In genomic region chr7:87784424-87784823, GRCh38 we compare ENCODE assay signal across 16 cellular contexts.
DNase-seq lines count a peak whose midpoint lies in the region; ATAC-seq and TF ChIP-seq lines count a peak whose summit lies in the region.
"Had no signal": no experiment of that assay in that cellular context is flagged by ENCODE, and none has a peak within 500 bp of the region (broad histone marks: within the 10 kb centered on the region; RNA-seq: fewer than 3 reads in every experiment).

No MANE protein-coding gene starts in this region.

- no peaks in the 10 kb centered on the region for H3K9me1 ChIP-seq in IMR-90 (ENCODE audit: insufficient read depth, low read length)

- H3K79me1 ChIP-seq in IMR-90 (ENCODE audit: low read depth in 1 of 2, low read length in 2 of 2): no peaks in the 10 kb centered on the region

- no peaks in the 10 kb centered on the region for H3F3A ChIP-seq in PC-9 (ENCODE audit: insufficient read depth, low read depth)

- BruUV-seq in IMR-90 (replicated peaks; lab: Mats Ljungman, UMichigan) (no TSS peak), PC-9 (replicated peaks; lab: Mats Ljungman, UMichigan) (no TSS peak)

- TF ChIP-seq CTCF in IMR-90 (conservative IDR thresholded peaks at IDR 0.05; ENCODE audit: low read depth, low read length) (peak; percentile 21; the same call in 1 of the 2 replicates), epithelial cell of esophagus (IDR thresholded peaks at IDR 0.05; ENCODE audit: insufficient read depth, low read depth, low read length, missing control alignments) (no peak), PC-9 (conservative IDR thresholded peaks at IDR 0.05) (no peak; the same call in 1 of the 2 replicates)

- no peak overlapping the region for H3K18ac ChIP-seq in IMR-90 (ENCODE audit: low read depth, low read length)

- CTCF ChIA-PET in IMR-90 (lab: Yijun Ruan, JAX): no interaction called here
- CTCF ChIA-PET in PC-9 (lab: Charles Lee): no interaction called here

- H3K4me1 ChIP-seq in IMR-90 (ENCODE audit: control insufficient read depth, insufficient read depth, low read length): no peaks in the 10 kb centered on the region
- H3K4me1 ChIP-seq in PC-9 (replicated peaks; ENCODE audit: insufficient read depth): no peaks in the 10 kb centered on the region
- H3K4me1 ChIP-seq: pancreas had no signal

- H3K27ac ChIP-seq in IMR-90 (ENCODE audit: insufficient read depth, low read length) (no peak overlapping the region), PC-9 (no peak overlapping the region)
- H3K27ac ChIP-seq: pancreas had no signal

- H4K91ac ChIP-seq in IMR-90 (ENCODE audit: insufficient read depth, low read depth, low read length): no peak overlapping the region

- no peak overlapping the region for H3K4me3 ChIP-seq in IMR-90 (ENCODE audit: insufficient read depth, low read depth, low read length)
- H3K4me3 ChIP-seq in epithelial cell of esophagus (ENCODE audit: low read length): no peak overlapping the region
- no peak overlapping the region for H3K4me3 ChIP-seq in PC-9
- H3K4me3 ChIP-seq: pancreas had no signal

- no peak overlapping the region for H2AK5ac ChIP-seq in IMR-90 (ENCODE audit: low read depth, low read length)

- H3K36me3 ChIP-seq in IMR-90 (ENCODE audit: control insufficient read depth, insufficient read depth, low read length) (no peaks in the 10 kb centered on the region), PC-9 (ENCODE audit: low read depth) (no peaks in the 10 kb centered on the region)
- H3K36me3 ChIP-seq: pancreas had no signal

- H3K56ac ChIP-seq in IMR-90 (ENCODE audit: extremely low read depth, insufficient read depth, low read length): no peak overlapping the region

- no peak for TF ChIP-seq RAD21 in IMR-90 (IDR thresholded peaks at IDR 0.05; ENCODE audit: low read length)

- no peak overlapping the region for H2BK120ac ChIP-seq in IMR-90 (ENCODE audit: low read depth, low read length)

- no peaks in the 10 kb centered on the region for H3K9me2 ChIP-seq in PC-9 (ENCODE audit: insufficient read depth)

- dilution Hi-C loops in IMR-90 (cut with HindIII; ENCODE audit: low sequenced_read_pairs, unreplicated experiment): no loop called here

- H2AFZ ChIP-seq in IMR-90 (replicated peaks; ENCODE audit: low read length, poor library complexity): no peak overlapping the region
- H2AFZ ChIP-seq in PC-9: no peak overlapping the region

- H3K79me2 ChIP-seq in PC-9 (ENCODE audit: low read depth): no peaks in the 10 kb centered on the region

- no peaks in the 10 kb centered on the region for H4K20me1 ChIP-seq in IMR-90 (ENCODE audit: insufficient read depth, low read length)
- no peaks in the 10 kb centered on the region for H4K20me1 ChIP-seq in PC-9 (ENCODE audit: insufficient read depth)

- no peak overlapping the region for H3K4ac ChIP-seq in IMR-90 (ENCODE audit: low read depth, low read length)

- H3K4me2 ChIP-seq in IMR-90 (ENCODE audit: low read depth, low read length) (no peak overlapping the region), PC-9 (no peak overlapping the region)

- no peak overlapping the region for H3K23ac ChIP-seq in IMR-90 (ENCODE audit: low read depth, low read length)

- in situ Hi-C loops in ACHN (cut with HindIII; ENCODE audit: low pct_ligation_motif_present, low pct_unique_long_range_greater_than_20kb, low sequenced_read_pairs) (no loop called here), IMR-90 (cut with MboI; ENCODE audit: low sequenced_read_pairs) (loop anchor here (25.0 kb wide), 1 partner anchor 328 kb away; no protein-coding TSS in a partner anchor)

- ATAC-seq in IMR-90 (ENCODE audit: low read depth) (0 out of 2 replicates have a peak, but pooled peaks have one; percentile 37), HG02970 (IDR thresholded peaks at IDR 0.05; ENCODE audit: low FRiP score, unreplicated experiment) (no peak), HG02759 (IDR thresholded peaks at IDR 0.05; ENCODE audit: unreplicated experiment) (no peak)
- ATAC-seq: activated CD8-positive, alpha-beta memory T cell treated with anti-CD3 and anti-CD28 coated beads, Interleukin-2, amount 10 ng/mL, durations not matched to agents 7 days and 5 days; pancreas had no signal

- intact Hi-C loops in IMR-90 (cut with micrococcal nuclease): no loop called here
- intact Hi-C loops in PC-9 (cut with micrococcal nuclease; ENCODE audit: unreplicated experiment): loop anchor here (5.0 kb wide), 1 partner anchor 42 kb away; no protein-coding TSS in a partner anchor

- H3K14ac ChIP-seq in IMR-90 (replicated peaks; ENCODE audit: low read depth, low read length): no peak overlapping the region

- no peaks in the 10 kb centered on the region for H3K9me3 ChIP-seq in IMR-90 (ENCODE audit: control insufficient read depth, insufficient read depth, low read length)
- no peaks in the 10 kb centered on the region for H3K9me3 ChIP-seq in PC-9 (ENCODE audit: insufficient read depth, low read depth)
- H3K9me3 ChIP-seq: pancreas had no signal

- DNase-seq in ACHN (peak; percentile 16), IMR-90 (peak; percentile 4), RKO (ENCODE audit: low spot score) (peak; percentile 49), epithelial cell of esophagus (ENCODE audit: low read depth) (peak; percentile 15), PC-9 (no peak)
- no peak for DNase-seq in effector CD8-positive, alpha-beta T cell (lab: John Stamatoyannopoulos, UW)
- DNase-seq: activated B cell treated with CpG ODN at 0.5 μM for 24 hours; activated CD8-positive, alpha-beta memory T cell treated with anti-CD3 and anti-CD28 coated beads, Interleukin-2, amount 10 ng/mL, durations not matched to agents 7 days and 5 days; head of caudate nucleus; kidney glomerular epithelial cell; NCI-H1048; NCI-H2171 treated with DMSO at 0.1 percent for 48 hours; pancreas; SW 1271 had no signal

- POLR2A ChIA-PET in IMR-90 (lab: Charles Lee; ENCODE audit: unreplicated experiment) (no interaction called here), PC-9 (lab: Charles Lee; ENCODE audit: unreplicated experiment) (no interaction called here)

- no peak overlapping the region for H4K5ac ChIP-seq in IMR-90 (ENCODE audit: low read depth, low read length)

- H3K9ac ChIP-seq in IMR-90 (ENCODE audit: low read depth, low read length): no peak overlapping the region

- TF ChIP-seq POLR2A in IMR-90 (IDR thresholded peaks at IDR 0.05; ENCODE audit: low read depth, low read length): no peak

- H2AK9ac ChIP-seq in IMR-90 (replicated peaks; ENCODE audit: low read depth, low read length, poor library complexity): no peak overlapping the region

- no peak overlapping the region for H2BK20ac ChIP-seq in IMR-90 (ENCODE audit: low read depth, low read length)

- no peak overlapping the region for H2BK15ac ChIP-seq in IMR-90 (ENCODE audit: low read depth, low read length)

- no peaks in the 10 kb centered on the region for H3K27me3 ChIP-seq in IMR-90 (ENCODE audit: control insufficient read depth, insufficient read depth, low read length)
- no peaks in the 10 kb centered on the region for H3K27me3 ChIP-seq in PC-9 (ENCODE audit: insufficient read depth, low read depth)
- H3K27me3 ChIP-seq: pancreas had no signal

- H4K8ac ChIP-seq in IMR-90 (ENCODE audit: low read depth in 2 of 2, low read length in 2 of 2): no peak overlapping the region

- no peak overlapping the region for H2BK5ac ChIP-seq in IMR-90 (ENCODE audit: low read depth, low read length, poor library complexity, severe bottlenecking)

TF ChIP-seq in IMR-90, 13 proteins besides CTCF, POLR2A, EP300 and RAD21:
- TF ChIP-seq MAFK (IDR thresholded peaks at IDR 0.05; ENCODE audit: low read depth, low read length) (peak; percentile 89), SMC3 (IDR thresholded peaks at IDR 0.05; ENCODE audit: low read depth, low read length) (0 out of 2 replicates have a peak, but pooled peaks have one; percentile 11), RCOR1 (IDR thresholded peaks at IDR 0.05; ENCODE audit: insufficient replicate concordance, low read length) (no peak)

Comparison
In these comparisons a context has a peak if more than half of its experiments do, and no peak if none do; other contexts are left out.
1. DNase-seq: peak in ACHN (single experiment), IMR-90 (single experiment), RKO (single experiment) and epithelial cell of esophagus (single experiment); none in PC-9 (0 of 2) and effector CD8-positive, alpha-beta T cell (single experiment).